10 cellular contexts compared by ENCODE assay signal in the genomic region with DNA sequence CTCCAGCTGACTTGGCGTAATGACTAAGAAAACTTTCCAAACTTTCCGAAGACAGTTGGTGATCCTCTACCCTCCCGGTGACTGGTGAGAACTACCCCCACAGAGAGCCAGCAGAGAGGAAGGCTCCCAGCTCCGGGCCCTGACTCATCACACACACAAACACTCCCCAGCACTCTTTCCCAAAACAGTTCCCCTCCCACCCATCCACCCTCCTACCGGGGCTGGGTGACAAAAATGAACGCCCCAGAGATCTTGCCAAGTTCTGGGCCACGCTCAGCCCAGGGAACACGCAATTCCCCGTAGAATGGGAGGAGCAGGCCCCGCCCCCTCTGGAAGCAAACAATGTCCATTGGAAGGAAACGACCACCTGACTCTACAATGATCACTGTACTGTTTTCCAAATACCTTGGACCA. TPM values are rescaled to one million over a fixed set of nuclear protein-coding genes. Genes with fewer than 3 reads are reported as not detected.
DNase-seq lines count a peak whose midpoint lies in the region; TF ChIP-seq lines count a peak whose summit lies in the region.
"Had no signal": no experiment of that assay in that cellular context is flagged by ENCODE, and none has a peak within 500 bp of the region (broad histone marks: within the 10 kb centered on the region; RNA-seq: fewer than 3 reads in every experiment).

No MANE protein-coding gene starts in this region.

- TF ChIP-seq EP300 in tibial nerve (IDR thresholded peaks at IDR 0.05): peak in 1 of 2 donors; percentile 34

- no peak overlapping the region for H2AFZ ChIP-seq in MM.1S (ENCODE audit: low read length)
- H2AFZ ChIP-seq: parathyroid adenoma had no signal

- TF ChIP-seq POLR2A in tibial nerve (IDR thresholded peaks at IDR 0.05): no peak

- H4K20me1 ChIP-seq in MM.1S (ENCODE audit: insufficient read depth, low read length): no peaks in the 10 kb centered on the region

- H3F3A ChIP-seq in MM.1S (ENCODE audit: insufficient read depth, low read length): no peaks in the 10 kb centered on the region

- no TSS peak for BruUV-seq in MCF 10A (replicated peaks; lab: Mats Ljungman, UMichigan)

- peak overlapping the region; percentile 55 for H3K4me3 Mint-ChIP-seq in MCF 10A (ENCODE audit: unreplicated experiment)
- H3K4me3 Mint-ChIP-seq: stimulated activated naive CD8-positive, alpha-beta T cell treated with anti-CD3 and anti-CD28 coated beads, Interleukin-15, amount 100 ng/mL, for 72 hours had no signal

- H3K4me3 ChIP-seq in HUES6 (ENCODE audit: low read depth, low read length): peak overlapping the region; percentile 11; the same call in 1 of the 2 replicates
- peak overlapping the region in 1 of 4 donors; percentile 16 for H3K4me3 ChIP-seq in tibial nerve
- H3K4me3 ChIP-seq in MM.1S (ENCODE audit: low read length): no peak overlapping the region

- H3K27ac ChIP-seq in HUES6 (ENCODE audit: low read depth, low read length) (no peak overlapping the region), layer of hippocampus (ENCODE audit: low read depth, low read length) (peak overlapping the region; percentile 65), tibial nerve (peak overlapping the region in 1 of 4 donors; percentile 67), MM.1S (ENCODE audit: low read length) (no peak overlapping the region)
- H3K27ac ChIP-seq: parathyroid adenoma had no signal

- intact Hi-C loops in MCF 10A (cut with micrococcal nuclease): loop anchor here (1.0 kb wide), 1 partner anchor 102 kb away; no protein-coding TSS in a partner anchor

- 38 to 46% methylated on average over 11 of the region's 11 CpGs for WGBS in tibial nerve, 2 donors

- peaks cover 26% of the 10 kb centered on the region for H3K4me1 Mint-ChIP-seq in MCF 10A (ENCODE audit: insufficient read depth, unreplicated experiment)

- H3K9me3 Mint-ChIP-seq in MCF 10A (ENCODE audit: unreplicated experiment): no peaks in the 10 kb centered on the region
- H3K9me3 Mint-ChIP-seq: stimulated activated naive CD8-positive, alpha-beta T cell treated with anti-CD3 and anti-CD28 coated beads, Interleukin-15, amount 100 ng/mL, for 72 hours had no signal

- no peaks in the 10 kb centered on the region for H3K27me3 Mint-ChIP-seq in MCF 10A (ENCODE audit: insufficient read depth, unreplicated experiment)

- H3K9me3 ChIP-seq in HUES6 (ENCODE audit: control insufficient read depth, insufficient read depth, low read depth, low read length) (no peaks in the 10 kb centered on the region), tibial nerve (no peaks in the 10 kb centered on the region), MM.1S (replicated peaks; ENCODE audit: insufficient read depth, low read length) (no peaks in the 10 kb centered on the region)

- no peaks in the 10 kb centered on the region for H3K36me3 Mint-ChIP-seq in MCF 10A (ENCODE audit: insufficient read depth, unreplicated experiment)

- no peak overlapping the region for H3K4me2 ChIP-seq in MM.1S (ENCODE audit: low read depth, low read length)

- TF ChIP-seq CTCF in MCF 10A (IDR thresholded peaks at IDR 0.05; ENCODE audit: unreplicated experiment) (no peak), tibial nerve (IDR thresholded peaks at IDR 0.05) (no peak), MM.1S (IDR thresholded peaks at IDR 0.05; ENCODE audit: low read length) (no peak)

- POLR2A ChIA-PET in MCF 10A (lab: Yijun Ruan, JAX): interaction anchor here (0.5 to 3.7 kb wide), 10 partner anchors 12 to 123 kb away, joined by 3 to 27 read pairs (median 3); no protein-coding TSS in a partner anchor

- CTCF ChIA-PET in MCF 10A (lab: Yijun Ruan, JAX): interaction anchor here (0.8 to 10.6 kb wide), 12 partner anchors 12 to 120 kb away, joined by 3 to 168 read pairs (median 6); no protein-coding TSS in a partner anchor

- H3K36me3 ChIP-seq in HUES6 (ENCODE audit: control insufficient read depth, insufficient read depth, low read length) (no peaks in the 10 kb centered on the region), tibial nerve (no peaks in the 10 kb centered on the region), MM.1S (replicated peaks; ENCODE audit: insufficient read depth, low read length) (no peaks in the 10 kb centered on the region)

- H3K27ac Mint-ChIP-seq in MCF 10A (ENCODE audit: low read depth, unreplicated experiment): peak overlapping the region; percentile 86

- H3K9ac ChIP-seq in HUES6 (ENCODE audit: low read length): no peak overlapping the region
- H3K9ac ChIP-seq in MM.1S (ENCODE audit: low read length): no peak overlapping the region
- H3K9ac ChIP-seq: parathyroid adenoma had no signal

- H3K4me1 ChIP-seq in HUES6 (ENCODE audit: control insufficient read depth, insufficient read depth, low read length) (peaks cover 47% of the 10 kb centered on the region), tibial nerve (peaks cover 0 to 28% (median 6%) of the 10 kb centered on the region in 4 donors), MM.1S (ENCODE audit: low read length) (no peaks in the 10 kb centered on the region)

- peaks cover 5% of the 10 kb centered on the region; the same call in 1 of the 2 replicates for H3K27me3 ChIP-seq in HUES6 (ENCODE audit: control insufficient read depth, insufficient read depth, low read length)
- H3K27me3 ChIP-seq in layer of hippocampus (ENCODE audit: control insufficient read depth, insufficient read depth, low read length): peaks cover 2% of the 10 kb centered on the region
- no peaks in the 10 kb centered on the region for H3K27me3 ChIP-seq in tibial nerve
- H3K27me3 ChIP-seq in MM.1S (replicated peaks; ENCODE audit: insufficient read depth, low read length): no peaks in the 10 kb centered on the region

- peak; percentile 93 for DNase-seq in MCF 10A (ENCODE audit: unreplicated experiment)
- peak; percentile 66 to 76 for DNase-seq in tibial nerve (ENCODE audit: low spot score in 2 of 2)
- DNase-seq in stimulated activated naive CD4-positive, alpha-beta T cell (lab: John Stamatoyannopoulos, UW): no peak
- no peak for DNase-seq in effector CD8-positive, alpha-beta T cell (lab: John Stamatoyannopoulos, UW)
- no peak for DNase-seq in MM.1S
- DNase-seq: activated CD4-positive, alpha-beta T cell treated with anti-CD3 and anti-CD28 coated beads for 48 hours; stimulated activated naive CD8-positive, alpha-beta T cell treated with anti-CD3 and anti-CD28 coated beads, Interleukin-15, amount 100 ng/mL, for 72 hours had no signal

- no peaks in the 10 kb centered on the region for H3K9me2 ChIP-seq in MM.1S (replicated peaks; ENCODE audit: insufficient read depth, low read length)

- H3K79me2 ChIP-seq in MM.1S (ENCODE audit: low read length): no peaks in the 10 kb centered on the region
- H3K79me2 ChIP-seq: parathyroid adenoma had no signal

RNA-seq across cellular contexts. Expression of a gene that starts 21.3 kb away (rescaled TPM):
- total RNA-seq in MCF 10A (2022) (1.6 TPM in 2 replicates), tibial nerve (100 to 1,000 TPM in 2 of 4 donors, 10 to 100 TPM in 2; 60.9 to 124 (median 96.5) TPM)

Comparison
In these comparisons a context has a peak if more than half of its experiments do, and no peak if none do; other contexts are left out.
1. DNase-seq: peak in MCF 10A (single experiment) and tibial nerve (2 of 2); none in stimulated activated naive CD4-positive, alpha-beta T cell (0 of 6), effector CD8-positive, alpha-beta T cell (single experiment) and MM.1S (single experiment).
2. RNA of a gene that starts 21.3 kb away (total RNA-seq): 60.9 to 124 TPM in tibial nerve; 1.6 TPM in MCF 10A; every median in the first group is over 10 times any median in the second.